In the genomic region with DNA sequence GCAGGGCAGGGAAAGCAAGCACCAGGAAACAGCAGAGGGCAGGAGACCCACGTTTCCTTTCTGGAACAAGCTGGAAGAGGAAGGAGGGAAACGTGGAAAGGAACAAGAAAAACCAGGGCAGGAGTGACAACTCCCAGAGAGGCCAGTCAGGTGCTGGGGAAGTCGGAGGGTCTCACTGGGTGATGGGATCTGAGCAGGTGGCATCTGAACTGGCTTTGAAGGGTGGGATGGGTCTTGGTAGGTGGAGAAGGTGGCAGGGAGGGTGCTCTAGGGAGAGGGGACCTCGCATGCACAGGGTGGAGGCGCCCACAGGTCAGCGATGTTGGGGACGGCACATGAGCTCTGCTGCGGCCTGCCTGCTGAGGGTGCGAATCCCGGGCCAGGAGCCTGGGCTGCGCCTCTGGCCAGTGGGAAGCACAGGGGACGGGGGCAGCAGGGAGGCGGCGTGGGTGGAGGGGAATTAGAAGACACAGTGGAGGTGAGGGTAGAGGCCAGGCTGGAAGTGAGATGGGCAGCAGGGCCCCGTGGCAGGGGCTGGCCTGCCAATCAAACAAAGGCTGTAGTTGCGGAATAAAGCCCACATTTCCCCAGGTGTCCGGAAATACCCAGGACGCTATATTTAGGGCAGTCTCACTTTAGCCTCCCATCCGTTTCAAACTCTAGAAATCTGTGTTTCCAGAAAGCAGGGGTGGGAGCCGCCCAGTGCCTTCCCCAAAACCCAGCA, we compare ENCODE assay signal across 2 cellular contexts. TPM values are rescaled to one million over a fixed set of nuclear protein-coding genes. Genes with fewer than 3 reads are reported as not detected.
"Had no signal": no experiment of that assay in that cellular context is flagged by ENCODE, and none has a peak within 500 bp of the region (broad histone marks: within the 10 kb centered on the region; RNA-seq: fewer than 3 reads in every experiment).

No MANE protein-coding gene starts in this region.

RNA-seq across cellular contexts. Expression of a gene that starts 4.7 kb away (rescaled TPM):
- total RNA-seq: ascending aorta had no signal

RNA-seq across cellular contexts. Expression of a gene that starts 12.8 kb away (rescaled TPM):
- total RNA-seq: ascending aorta, fibroblast of lung had no signal
